ENCODE assay signal across 9 cellular contexts in genomic region chr4:71553605-71554004, GRCh38.
DNase-seq lines count a peak whose midpoint lies in the region; ATAC-seq and TF ChIP-seq lines count a peak whose summit lies in the region.
"Had no signal": no experiment of that assay in that cellular context is flagged by ENCODE, and none has a peak within 500 bp of the region (broad histone marks: within the 10 kb centered on the region; RNA-seq: fewer than 3 reads in every experiment).

No MANE protein-coding gene starts in this region.

- ATAC-seq in DND-41 (ENCODE audit: insufficient read depth, low read depth) (peak; percentile 68; the same call in 2 of the 3 replicates), HG02885 (IDR thresholded peaks at IDR 0.05; ENCODE audit: poor library complexity, unreplicated experiment) (peak; percentile 46), WTC11 (peak; percentile 89), GM21825 (IDR thresholded peaks at IDR 0.05; ENCODE audit: unreplicated experiment) (no peak), HG02840 (IDR thresholded peaks at IDR 0.05; ENCODE audit: low FRiP score, unreplicated experiment) (no peak)

- H2AFZ ChIP-seq in DND-41 (ENCODE audit: low read depth, low read length), result no peak overlapping the region

- no peaks in the 10 kb centered on the region for H3K79me2 ChIP-seq in DND-41 (ENCODE audit: insufficient read depth, low read length)

- TF ChIP-seq CTCF in DND-41 (IDR thresholded peaks at IDR 0.05; ENCODE audit: borderline replicate concordance, extremely low read depth, low read length, poor library complexity, severe bottlenecking) (peak; percentile 55), WTC11 (IDR thresholded peaks at IDR 0.05) (peak; percentile 19; the same call in 1 of the 2 replicates), CD14-positive monocyte (IDR thresholded peaks at IDR 0.05) (no peak)

- H3K4me1 Mint-ChIP-seq in WTC11 (peaks cover 20% of the 10 kb centered on the region), CD14-positive monocyte (no peaks in the 10 kb centered on the region)
- no peaks in the 10 kb centered on the region for H3K4me1 Mint-ChIP-seq in activated T-helper 1 cell treated with anti-CD3 and anti-CD28 coated beads, Interleukin-12 subunit alpha, Interleukin-12 subunit beta, Interleukin-2, Interleukin-4 antibody, amounts not matched to agents 30 ng/mL and 10 ng/mL and 1 ng/mL, durations not matched to agents 14 hours and 24 hours and 36 hours (ENCODE audit: low read depth)

- H4K20me1 ChIP-seq in DND-41 (ENCODE audit: insufficient read depth, low read length), result no peaks in the 10 kb centered on the region

- no peaks in the 10 kb centered on the region for H3K27me3 ChIP-seq in DND-41 (ENCODE audit: insufficient read depth, low read length, poor library complexity)

- H3K36me3 ChIP-seq in DND-41 (ENCODE audit: insufficient read depth, low read length), result no peaks in the 10 kb centered on the region

- H3K36me3 Mint-ChIP-seq in WTC11 (no peaks in the 10 kb centered on the region), CD14-positive monocyte (no peaks in the 10 kb centered on the region)
- no peaks in the 10 kb centered on the region for H3K36me3 Mint-ChIP-seq in activated T-helper 1 cell treated with anti-CD3 and anti-CD28 coated beads, Interleukin-12 subunit alpha, Interleukin-12 subunit beta, Interleukin-2, Interleukin-4 antibody, amounts not matched to agents 30 ng/mL and 10 ng/mL and 1 ng/mL, durations not matched to agents 14 hours and 24 hours and 36 hours (ENCODE audit: low read depth)

- DNase-seq in DND-41, result no peak
- no peak for DNase-seq in WTC11 (ENCODE audit: low spot score)
- DNase-seq in kidney glomerular epithelial cell (lab: John Stamatoyannopoulos, UW), result peak; percentile 56
- DNase-seq in CD14-positive monocyte (ENCODE audit: low spot score), result no peak
- DNase-seq in activated T-helper 1 cell treated with anti-CD3 and anti-CD28 coated beads, Interleukin-12 subunit alpha, Interleukin-12 subunit beta, Interleukin-2, Interleukin-4 antibody, amounts not matched to agents 30 ng/mL and 10 ng/mL and 1 ng/mL, durations not matched to agents 14 hours and 24 hours and 36 hours (ENCODE audit: low spot score), result no peak

- H3K27ac Mint-ChIP-seq in WTC11 (no peak overlapping the region), CD14-positive monocyte (no peak overlapping the region)
- no peak overlapping the region for H3K27ac Mint-ChIP-seq in activated T-helper 1 cell treated with anti-CD3 and anti-CD28 coated beads, Interleukin-12 subunit alpha, Interleukin-12 subunit beta, Interleukin-2, Interleukin-4 antibody, amounts not matched to agents 30 ng/mL and 10 ng/mL and 1 ng/mL, durations not matched to agents 14 hours and 24 hours and 36 hours
- H3K27ac Mint-ChIP-seq: stimulated activated naive CD8-positive, alpha-beta T cell treated with anti-CD3 and anti-CD28 coated beads, Interleukin-15, Interleukin-2, amounts not matched to agents 100 ng/mL and 50 ng/mL, for 24 hours had no signal

- CTCF ChIA-PET in WTC11 (lab: Charles Lee), result interaction anchor here (1.2 to 1.4 kb wide), 4 partner anchors 11 to 323 kb away, joined by 3 to 7 read pairs (median 5); no protein-coding TSS in a partner anchor

- intact Hi-C loops in CD14-positive monocyte (cut with micrococcal nuclease), result no loop called here
- intact Hi-C loops in activated T-helper 1 cell treated with anti-CD3 and anti-CD28 coated beads, Interleukin-12 subunit alpha, Interleukin-12 subunit beta, Interleukin-2, Interleukin-4 antibody, amounts not matched to agents 30 ng/mL and 10 ng/mL and 1 ng/mL, durations not matched to agents 14 hours and 24 hours and 36 hours (cut with micrococcal nuclease), result no loop called here

- no peaks in the 10 kb centered on the region for H3K9me3 ChIP-seq in DND-41 (ENCODE audit: insufficient read depth, low read length, severe bottlenecking)

- H3K4me1 ChIP-seq in DND-41 (ENCODE audit: insufficient read depth, low read length), result no peaks in the 10 kb centered on the region

- H3K27ac ChIP-seq in DND-41 (ENCODE audit: low read length), result no peak overlapping the region

- no peak overlapping the region for H3K9ac ChIP-seq in DND-41 (ENCODE audit: low read depth, low read length)

- no peak overlapping the region for H3K4me3 Mint-ChIP-seq in WTC11
- H3K4me3 Mint-ChIP-seq in CD14-positive monocyte, result no peak overlapping the region
- H3K4me3 Mint-ChIP-seq in activated T-helper 1 cell treated with anti-CD3 and anti-CD28 coated beads, Interleukin-12 subunit alpha, Interleukin-12 subunit beta, Interleukin-2, Interleukin-4 antibody, amounts not matched to agents 30 ng/mL and 10 ng/mL and 1 ng/mL, durations not matched to agents 14 hours and 24 hours and 36 hours, result no peak overlapping the region
- H3K4me3 Mint-ChIP-seq: stimulated activated naive CD8-positive, alpha-beta T cell treated with anti-CD3 and anti-CD28 coated beads, Interleukin-15, Interleukin-2, amounts not matched to agents 100 ng/mL and 50 ng/mL, for 24 hours had no signal

- H3K9me3 Mint-ChIP-seq in WTC11, result no peaks in the 10 kb centered on the region
- H3K9me3 Mint-ChIP-seq in CD14-positive monocyte, result no peaks in the 10 kb centered on the region
- no peaks in the 10 kb centered on the region for H3K9me3 Mint-ChIP-seq in activated T-helper 1 cell treated with anti-CD3 and anti-CD28 coated beads, Interleukin-12 subunit alpha, Interleukin-12 subunit beta, Interleukin-2, Interleukin-4 antibody, amounts not matched to agents 30 ng/mL and 10 ng/mL and 1 ng/mL, durations not matched to agents 14 hours and 24 hours and 36 hours
- H3K9me3 Mint-ChIP-seq: stimulated activated naive CD8-positive, alpha-beta T cell treated with anti-CD3 and anti-CD28 coated beads, Interleukin-15, Interleukin-2, amounts not matched to agents 100 ng/mL and 50 ng/mL, for 24 hours had no signal

- POLR2A ChIA-PET in WTC11 (lab: Charles Lee), result no interaction called here

- H3K4me2 ChIP-seq in DND-41 (ENCODE audit: insufficient read depth, low read length), result no peak overlapping the region

- H3K27me3 Mint-ChIP-seq in WTC11 (ENCODE audit: low read depth) (no peaks in the 10 kb centered on the region), CD14-positive monocyte (ENCODE audit: low read depth in 3 of 3) (peaks cover 0 to 4% (median 0%) of the 10 kb centered on the region in 3 donors)
- no peaks in the 10 kb centered on the region for H3K27me3 Mint-ChIP-seq in activated T-helper 1 cell treated with anti-CD3 and anti-CD28 coated beads, Interleukin-12 subunit alpha, Interleukin-12 subunit beta, Interleukin-2, Interleukin-4 antibody, amounts not matched to agents 30 ng/mL and 10 ng/mL and 1 ng/mL, durations not matched to agents 14 hours and 24 hours and 36 hours (ENCODE audit: insufficient read depth)
- H3K27me3 Mint-ChIP-seq: stimulated activated naive CD8-positive, alpha-beta T cell treated with anti-CD3 and anti-CD28 coated beads, Interleukin-15, Interleukin-2, amounts not matched to agents 100 ng/mL and 50 ng/mL, for 24 hours had no signal

- H3K4me3 ChIP-seq in DND-41 (ENCODE audit: low read depth in 1 of 2, low read length in 2 of 2), result no peak overlapping the region

TF ChIP-seq in WTC11, 78 proteins besides CTCF, POLR2A, EP300 and RAD21 (continues in another document):
- TF ChIP-seq ZNF425 (CRISPR knock-in tag; conservative IDR thresholded peaks at IDR 0.05) (no peak), ZMAT4 (CRISPR knock-in tag; IDR thresholded peaks at IDR 0.05) (no peak), ZNF281 (CRISPR knock-in tag; IDR thresholded peaks at IDR 0.05) (no peak), TCF7 (CRISPR knock-in tag; IDR thresholded peaks at IDR 0.05; ENCODE audit: low read depth) (no peak), TEAD4 (CRISPR knock-in tag; IDR thresholded peaks at IDR 0.05) (no peak), NFATC4 (CRISPR knock-in tag; IDR thresholded peaks at IDR 0.05) (no peak)

Comparison
In these comparisons a context has a peak if more than half of its experiments do, and no peak if none do; other contexts are left out.
1. ATAC-seq: peak in DND-41 (single experiment), HG02885 (single experiment) and WTC11 (single experiment); none in GM21825 (single experiment) and HG02840 (single experiment).